8 cellular contexts compared by ENCODE assay signal in the genomic region with DNA sequence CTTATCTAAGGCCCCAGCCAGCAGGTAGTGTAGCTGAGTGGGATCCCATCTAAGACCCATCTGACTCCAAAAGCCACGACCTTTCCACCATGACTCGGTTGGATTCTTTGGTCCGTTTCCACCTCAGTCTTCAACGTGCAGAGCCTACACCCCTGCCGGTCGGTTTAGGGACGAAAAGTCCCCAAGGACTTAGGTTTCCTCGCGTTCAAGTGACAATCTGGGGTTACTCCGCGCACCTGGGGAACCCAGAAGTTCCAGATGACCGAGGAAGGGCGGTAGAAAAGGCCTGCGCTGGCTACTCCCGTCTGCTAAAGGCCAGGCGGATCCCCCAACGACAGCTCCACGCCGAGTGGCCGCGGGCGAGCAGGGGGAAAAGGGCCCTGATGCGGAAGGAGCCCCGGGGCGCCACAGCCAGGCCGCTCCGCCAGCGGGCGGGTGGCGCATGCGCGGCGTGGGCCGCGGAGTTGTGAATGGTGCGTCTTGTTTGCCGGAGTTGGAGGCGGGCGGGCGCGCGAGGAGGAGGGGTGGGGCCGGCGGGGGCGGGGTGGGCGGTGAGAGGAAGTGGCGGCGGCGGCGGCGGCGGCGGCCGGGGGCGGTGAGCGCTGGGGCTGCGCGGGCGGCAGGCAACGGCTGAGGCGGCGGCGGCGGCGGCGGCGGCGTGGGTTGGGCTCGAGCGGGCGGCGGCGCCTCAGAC. TPM values are rescaled to one million over a fixed set of nuclear protein-coding genes. Genes with fewer than 3 reads are reported as not detected.
A peak's percentile ranks its signal among the peaks of the same experiment; 100 is the strongest.
DNase-seq lines count a peak whose midpoint lies in the region; ATAC-seq and TF ChIP-seq lines count a peak whose summit lies in the region.

CBFB (plus strand) TSS at position 595 of the 694 bp plus-strand sequence. CDS start 259 bp downstream, outside the sequence.

- peaks cover 17 to 35% of the 10 kb centered on the region in 2 donors for H3K4me1 ChIP-seq in left lung

- no peaks in the 10 kb centered on the region for H3K9me3 ChIP-seq in left lung

- peak within 1 kb of the TSS; percentile 81 for H3K4me3 ChIP-seq in BJ (ENCODE audit: low read depth, low read length)
- peak within 1 kb of the TSS; percentile 61 to 96 for H3K4me3 ChIP-seq in left lung

- ATAC-seq in HG03442 (IDR thresholded peaks at IDR 0.05; ENCODE audit: unreplicated experiment), result peak; percentile 74
- peak; percentile 95 for ATAC-seq in left lung

- peak; percentile 40 for DNase-seq in BJ (ENCODE audit: low read depth)
- DNase-seq in GM19238 (ENCODE audit: insufficient read length, low spot score), result peak; percentile 98
- peak; percentile 88 for DNase-seq in NCI-H748 (lab: John Stamatoyannopoulos, UW; ENCODE audit: unreplicated experiment)
- peak; percentile 92 for DNase-seq in activated CD4-positive, alpha-beta T cell treated with anti-CD3 and anti-CD28 coated beads, Interleukin-2, amount 50 U/mL, for 1 hour
- peak; percentile 82 for DNase-seq in dedifferentiated amniotic fluid mesenchymal stem cell (ENCODE audit: extremely low spot score)
- peak; percentile 93 to 99 for DNase-seq in left lung
- DNase-seq in stimulated activated CD4-positive, alpha-beta T cell treated with anti-CD3 and anti-CD28 coated beads, Interleukin-2, amount 100 ng/mL, for 4 hours (ENCODE audit: low read depth), result peak; percentile 91

- intact Hi-C loops in left lung (cut with DNase I), result no loop called here

- POLR2A ChIA-PET in BJ (lab: Charles Lee), result no interaction called here

- H3K27me3 ChIP-seq in BJ (ENCODE audit: control insufficient read depth, insufficient read depth, low read length) (no peaks in the 10 kb centered on the region), left lung (no peaks in the 10 kb centered on the region)

- CTCF ChIA-PET in BJ (lab: Yijun Ruan, JAX), result interaction anchor here (1.3 to 5.8 kb wide), 2 partner anchors 11 to 71 kb away, joined by 3 to 26 read pairs; no protein-coding TSS in a partner anchor

- H3K36me3 ChIP-seq in BJ (ENCODE audit: control insufficient read depth, insufficient read depth, low read length), result no peaks in the 10 kb centered on the region; the same call in 1 of the 2 replicates
- peaks cover 0 to 10% of the 10 kb centered on the region in 2 donors for H3K36me3 ChIP-seq in left lung

- peak within 1 kb of the TSS; percentile 96 to 98 for H3K27ac ChIP-seq in left lung

- TF ChIP-seq CTCF in BJ (IDR thresholded peaks at IDR 0.05; ENCODE audit: insufficient read depth, low read depth, low read length), result 0 out of 2 replicates have a peak, but pooled peaks have one; percentile 10
- TF ChIP-seq CTCF in left lung (IDR thresholded peaks at IDR 0.05), result peak in 1 of 2 donors; percentile 10

RNA-seq across cellular contexts. Expression of gene CBFB, which starts in this region (rescaled TPM):
- 14.7 and 28.4 TPM in 2 replicates for polyA plus RNA-seq in BJ (2011; rRNA removed)
- 23.1 and 26.0 TPM in 2 replicates for polyA minus RNA-seq in BJ (2011; rRNA and poly(A)+ RNA removed)
- 10 to 100 TPM; 46.8 to 47.6 TPM for total RNA-seq in left lung

Comparison
In these comparisons a context has a peak if more than half of its experiments do, and no peak if none do; other contexts are left out.
1. Peak in every context shown above with its lines: DNase-seq, ATAC-seq, H3K4me3 ChIP-seq and H3K27ac ChIP-seq.
2. DNase-seq: peak in every context shown above with its lines; median percentile 98 in GM19238; 96 in left lung; 92 in activated CD4-positive, alpha-beta T cell treated with anti-CD3 and anti-CD28 coated beads, Interleukin-2, amount 50 U/mL, for 1 hour; 91 in stimulated activated CD4-positive, alpha-beta T cell treated with anti-CD3 and anti-CD28 coated beads, Interleukin-2, amount 100 ng/mL, for 4 hours; 88 in NCI-H748; 82 in dedifferentiated amniotic fluid mesenchymal stem cell; 40 in BJ.